In genomic region chr18:6781846-6782245, GRCh38 we compare ENCODE assay signal across 9 cellular contexts. TPM values are rescaled to one million over a fixed set of nuclear protein-coding genes. Genes with fewer than 3 reads are reported as not detected.
DNase-seq lines count a peak whose midpoint lies in the region; ATAC-seq and TF ChIP-seq lines count a peak whose summit lies in the region.
"Had no signal": no experiment of that assay in that cellular context is flagged by ENCODE, and none has a peak within 500 bp of the region (broad histone marks: within the 10 kb centered on the region; RNA-seq: fewer than 3 reads in every experiment).

No MANE protein-coding gene starts in this region.

- H3K4me1 ChIP-seq in left ventricle myocardium inferior: peaks cover 15% of the 10 kb centered on the region
- no peaks in the 10 kb centered on the region for H3K4me1 ChIP-seq in CD4-positive, alpha-beta memory T cell (ENCODE audit: insufficient read depth, low read length)
- no peaks in the 10 kb centered on the region for H3K4me1 ChIP-seq in A673 (ENCODE audit: insufficient read depth, low read length, poor library complexity, severe bottlenecking)

- no peak for ATAC-seq in HG03432 (IDR thresholded peaks at IDR 0.05; ENCODE audit: unreplicated experiment)
- ATAC-seq in HG03442 (IDR thresholded peaks at IDR 0.05; ENCODE audit: unreplicated experiment): no peak

- intact Hi-C loops in left ventricle myocardium inferior (cut with micrococcal nuclease) (no loop called here), A673 (cut with micrococcal nuclease; ENCODE audit: unreplicated experiment) (no loop called here)
- intact Hi-C loops in CD4-positive, alpha-beta memory T cell (cut with micrococcal nuclease): no loop called here

- H3K27me3 Mint-ChIP-seq in CD4-positive, alpha-beta memory T cell: no peaks in the 10 kb centered on the region

- no peak overlapping the region for H3K27ac Mint-ChIP-seq in CD4-positive, alpha-beta memory T cell

- POLR2A ChIA-PET in CD4-positive, alpha-beta memory T cell (lab: Charles Lee; ENCODE audit: partially characterized antibody): no interaction called here
- POLR2A ChIA-PET in A673 (lab: Charles Lee; ENCODE audit: low non-redundant PET): no interaction called here

- no peak overlapping the region for H3K4me3 Mint-ChIP-seq in CD4-positive, alpha-beta memory T cell

- BruUV-seq in A673 (replicated peaks; lab: Mats Ljungman, UMichigan): no TSS peak

- no peaks in the 10 kb centered on the region for H3K36me3 ChIP-seq in left ventricle myocardium inferior
- no peaks in the 10 kb centered on the region for H3K36me3 ChIP-seq in CD4-positive, alpha-beta memory T cell (ENCODE audit: insufficient read depth, low read length)
- H3K36me3 ChIP-seq in A673 (ENCODE audit: insufficient read depth, low read length, poor library complexity, severe bottlenecking): no peaks in the 10 kb centered on the region
- H3K36me3 ChIP-seq: tibial nerve had no signal

- H3K4me1 Mint-ChIP-seq in CD4-positive, alpha-beta memory T cell: no peaks in the 10 kb centered on the region

- CTCF ChIA-PET in CD4-positive, alpha-beta memory T cell (lab: Charles Lee; ENCODE audit: partially characterized antibody): no interaction called here
- CTCF ChIA-PET in A673 (lab: Charles Lee): no interaction called here

- H3K4me3 ChIP-seq in left ventricle myocardium inferior (no peak overlapping the region), skeletal muscle cell (ENCODE audit: low read depth, low read length) (no peak overlapping the region), A673 (ENCODE audit: low read depth, low read length, poor library complexity, severe bottlenecking) (no peak overlapping the region)
- H3K4me3 ChIP-seq in CD4-positive, alpha-beta memory T cell (ENCODE audit: low read length in 2 of 2): no peak overlapping the region
- H3K4me3 ChIP-seq: tibial nerve had no signal

- no peaks in the 10 kb centered on the region for H3K27me3 ChIP-seq in left ventricle myocardium inferior (ENCODE audit: low read depth)
- no peaks in the 10 kb centered on the region for H3K27me3 ChIP-seq in CD4-positive, alpha-beta memory T cell (ENCODE audit: insufficient read depth, low read length)
- no peaks in the 10 kb centered on the region for H3K27me3 ChIP-seq in A673 (replicated peaks; ENCODE audit: insufficient read depth, low read depth, low read length, poor library complexity)
- H3K27me3 ChIP-seq: tibial nerve had no signal

- DNase-seq in GM04504 (ENCODE audit: low read depth) (peak; percentile 24), astrocyte of the hippocampus (ENCODE audit: low read depth, low spot score) (peak; percentile 43), left ventricle myocardium inferior (no peak), skeletal muscle cell (ENCODE audit: low read depth) (peak; percentile 10), A673 (ENCODE audit: low spot score) (no peak)
- DNase-seq in CD4-positive, alpha-beta memory T cell: no peak

- peaks cover 0 to 15% (median 6%) of the 10 kb centered on the region in 8 donors for H3K9me3 Mint-ChIP-seq in CD4-positive, alpha-beta memory T cell

- H3K36me3 Mint-ChIP-seq in CD4-positive, alpha-beta memory T cell: no peaks in the 10 kb centered on the region

- no peak for TF ChIP-seq CTCF in left ventricle myocardium inferior (IDR thresholded peaks at IDR 0.05; ENCODE audit: borderline replicate concordance)
- TF ChIP-seq CTCF in A673 (conservative IDR thresholded peaks at IDR 0.05; ENCODE audit: low read depth, low read length): no peak

- H3K9me3 ChIP-seq in left ventricle myocardium inferior (replicated peaks) (no peaks in the 10 kb centered on the region), A673 (ENCODE audit: low read depth, low read length, poor library complexity, severe bottlenecking) (peaks cover 39% of the 10 kb centered on the region)
- no peaks in the 10 kb centered on the region for H3K9me3 ChIP-seq in CD4-positive, alpha-beta memory T cell (ENCODE audit: control insufficient read depth in 1 of 2, low read length in 2 of 2)
- H3K9me3 ChIP-seq: tibial nerve had no signal

- H3K27ac ChIP-seq in left ventricle myocardium inferior (replicated peaks) (peak overlapping the region; percentile 57), A673 (ENCODE audit: low read depth, low read length, poor library complexity, severe bottlenecking) (no peak overlapping the region)
- H3K27ac ChIP-seq in CD4-positive, alpha-beta memory T cell (ENCODE audit: low read depth, low read length): no peak overlapping the region

RNA-seq across cellular contexts. Expression of gene ARHGAP28, which starts 52.3 kb away (rescaled TPM):
- 1.5 TPM for total RNA-seq in left ventricle myocardium inferior
- not detected for total RNA-seq in CD4-positive, alpha-beta memory T cell
- polyA plus RNA-seq in CD4-positive, alpha-beta memory T cell: not detected
- not detected in 2 replicates for total RNA-seq in A673 (2021)

Comparison
In these comparisons a context has a peak if more than half of its experiments do, and no peak if none do; other contexts are left out.
1. DNase-seq: peak in GM04504 (single experiment), astrocyte of the hippocampus (single experiment) and skeletal muscle cell (single experiment); none in left ventricle myocardium inferior (single experiment), CD4-positive, alpha-beta memory T cell (0 of 5) and A673 (single experiment).